In genomic region chr15:100285641-100286295, GRCh38 we compare ENCODE assay signal across 16 cellular contexts. TPM values are rescaled to one million over a fixed set of nuclear protein-coding genes. Genes with fewer than 3 reads are reported as not detected.
DNase-seq lines count a peak whose midpoint lies in the region; ATAC-seq and TF ChIP-seq lines count a peak whose summit lies in the region.
"Had no signal": no experiment of that assay in that cellular context is flagged by ENCODE, and none has a peak within 500 bp of the region (broad histone marks: within the 10 kb centered on the region; RNA-seq: fewer than 3 reads in every experiment).

No MANE protein-coding gene starts in this region.

- H3T11ph ChIP-seq in H9 (ENCODE audit: low read length) = no peak overlapping the region

- TF ChIP-seq CTCF in DND-41 (IDR thresholded peaks at IDR 0.05; ENCODE audit: borderline replicate concordance, extremely low read depth, low read length, poor library complexity, severe bottlenecking) (no peak), H9 (conservative IDR thresholded peaks at IDR 0.05) (no peak), esophagus muscularis mucosa (IDR thresholded peaks at IDR 0.05) (no peak), suprapubic skin (IDR thresholded peaks at IDR 0.05) (no peak)

- WGBS in H9 (ENCODE audit: extremely low coverage, insufficient read length, low lambda C conversion rate) = no CpG with 5 or more reads among the region's 15 CpGs
- 95% methylated on average over 15 of the region's 15 CpGs for WGBS in esophagus muscularis mucosa
- no CpG with 5 or more reads among the region's 15 CpGs for WGBS in neuronal stem cell (ENCODE audit: extremely low coverage in 2 of 2, insufficient read length in 2 of 2, insufficient replicate concordance in 1 of 2), 2 donors
- 94% methylated on average over 14 of the region's 15 CpGs for WGBS in suprapubic skin

- no peak overlapping the region for H3K4me3 ChIP-seq in DND-41 (ENCODE audit: low read depth in 1 of 2, low read length in 2 of 2)
- no peak overlapping the region for H3K4me3 ChIP-seq in esophagus muscularis mucosa
- H3K4me3 ChIP-seq in neuronal stem cell (ENCODE audit: low read length in 2 of 2) = peak overlapping the region in 1 of 2 donors; percentile 20
- no peak overlapping the region for H3K4me3 ChIP-seq in suprapubic skin
- H3K4me3 ChIP-seq: A549 had no signal

- TF ChIP-seq POLR2A in esophagus muscularis mucosa (IDR thresholded peaks at IDR 0.05; ENCODE audit: low read depth) = no peak
- TF ChIP-seq POLR2A in suprapubic skin (IDR thresholded peaks at IDR 0.05) = no peak

- H3K23ac ChIP-seq in H9 (ENCODE audit: insufficient read length, low read depth, low read length) = no peak overlapping the region
- peak overlapping the region; percentile 94 for H3K23ac ChIP-seq in neuronal stem cell (ENCODE audit: low read depth, low read length, poor library complexity)

- H3K4me3 Mint-ChIP-seq in H9 = no peak overlapping the region
- H3K4me3 Mint-ChIP-seq: CD4-positive, alpha-beta memory T cell had no signal

- H3K36me3 Mint-ChIP-seq in H9 (ENCODE audit: insufficient read depth in 1 of 3, low read depth in 3 of 3) = peaks cover 0 to 3% (median 0%) of the 10 kb centered on the region in 3 experiments; a peak in 1 of 7 replicates

- H3K27ac ChIP-seq in DND-41 (ENCODE audit: low read length) (peak overlapping the region; percentile 25; the same call in 1 of the 2 replicates), H9 (ENCODE audit: insufficient read length, low read depth, low read length) (no peak overlapping the region), esophagus muscularis mucosa (replicated peaks in 1 of 4) (peak overlapping the region in 1 of 4 donors; percentile 46), neuronal stem cell (replicated peaks; ENCODE audit: low read length) (no peak overlapping the region), suprapubic skin (no peak overlapping the region)
- H3K27ac ChIP-seq: A549, C4-2B had no signal

- peaks cover under 1 to 4% of the 10 kb centered on the region in 2 experiments; a peak in 3 of 4 replicates for H3K4me1 Mint-ChIP-seq in H9

- H3K4me2 ChIP-seq in DND-41 (ENCODE audit: insufficient read depth, low read length) (no peak overlapping the region), H9 (ENCODE audit: insufficient read depth, insufficient read length, low read length) (no peak overlapping the region), neuronal stem cell (ENCODE audit: insufficient read depth, low read length, poor library complexity, severe bottlenecking) (no peak overlapping the region)
- H3K4me2 ChIP-seq: A549 had no signal

- no peak overlapping the region for H2BK120ac ChIP-seq in H9 (ENCODE audit: low read depth, low read length, poor library complexity, severe bottlenecking)
- no peak overlapping the region for H2BK120ac ChIP-seq in neuronal stem cell (ENCODE audit: low read depth, low read length)

- no peak overlapping the region for H3K18ac ChIP-seq in H9 (ENCODE audit: insufficient read length, low read depth, low read length)
- H3K18ac ChIP-seq in neuronal stem cell (ENCODE audit: low read length) = no peak overlapping the region

- H4K91ac ChIP-seq in H9 (ENCODE audit: insufficient read length, low read depth, low read length) (no peak overlapping the region), neuronal stem cell (ENCODE audit: low read depth, low read length, poor library complexity) (peak overlapping the region; percentile 46)

- peaks cover 100% of the 10 kb centered on the region for H3K79me2 ChIP-seq in DND-41 (ENCODE audit: insufficient read depth, low read length)
- no peaks in the 10 kb centered on the region for H3K79me2 ChIP-seq in H9 (ENCODE audit: insufficient read depth, low read length)

- H3K4me1 ChIP-seq in DND-41 (ENCODE audit: insufficient read depth, low read length) (peaks cover 7% of the 10 kb centered on the region), H9 (ENCODE audit: insufficient read depth, low read length) (no peaks in the 10 kb centered on the region), esophagus muscularis mucosa (peaks cover 0 to 27% (median 24%) of the 10 kb centered on the region in 4 donors), neuronal stem cell (ENCODE audit: control insufficient read depth in 2 of 2, insufficient read depth in 1 of 2, low read depth in 1 of 2, low read length in 2 of 2) (no peaks in the 10 kb centered on the region), suprapubic skin (no peaks in the 10 kb centered on the region)
- H3K4me1 ChIP-seq: A549, BE2C had no signal

- DNase-seq in DND-41 = no peak
- DNase-seq in H9 = no peak
- peak; percentile 57 for DNase-seq in esophagus muscularis mucosa (ENCODE audit: extremely low spot score)
- DNase-seq in neuronal stem cell (ENCODE audit: low spot score) = no peak
- no peak for DNase-seq in NCI-H446 (lab: John Stamatoyannopoulos, UW)
- no peak for DNase-seq in suprapubic skin (ENCODE audit: low spot score in 2 of 2)
- no peak for DNase-seq in SIG-M5 (lab: John Stamatoyannopoulos, UW)
- DNase-seq: BE2C; CD4-positive, alpha-beta memory T cell; DMS153; DMS79 treated with DMSO at 0.1 percent for 48 hours; GDM1 had no signal

- no peak overlapping the region for H2BK5ac ChIP-seq in H9 (ENCODE audit: insufficient read length, low read length)
- H2BK5ac ChIP-seq in neuronal stem cell (ENCODE audit: low read length) = peak overlapping the region; percentile 45

- H3K27me3 ChIP-seq in DND-41 (ENCODE audit: insufficient read depth, low read length, poor library complexity) (no peaks in the 10 kb centered on the region), H9 (ENCODE audit: insufficient read depth, low read length) (no peaks in the 10 kb centered on the region), esophagus muscularis mucosa (no peaks in the 10 kb centered on the region), neuronal stem cell (ENCODE audit: control insufficient read depth in 3 of 3, insufficient read depth in 3 of 3, low read depth in 1 of 3, low read length in 3 of 3) (peaks cover 0 to 3% (median 0%) of the 10 kb centered on the region in 3 experiments), suprapubic skin (no peaks in the 10 kb centered on the region)
- H3K27me3 ChIP-seq: BE2C had no signal

- H2AFZ ChIP-seq in DND-41 (ENCODE audit: low read depth, low read length) (no peak overlapping the region), H9 (ENCODE audit: low read length) (no peak overlapping the region), neuronal stem cell (ENCODE audit: low read length) (no peak overlapping the region)

- H2BK12ac ChIP-seq in H9 (ENCODE audit: insufficient read length, low read depth, low read length) (no peak overlapping the region), neuronal stem cell (ENCODE audit: low read length) (peak overlapping the region; percentile 33)

- H2AK5ac ChIP-seq in H9 (ENCODE audit: insufficient read length, low read length) (no peak overlapping the region), neuronal stem cell (ENCODE audit: low read depth, low read length) (peak overlapping the region; percentile 85)

- peaks cover 0 to 2% of the 10 kb centered on the region in 2 experiments; a peak in 1 of 5 replicates for H3K9me3 Mint-ChIP-seq in H9

- no peaks in the 10 kb centered on the region for H3K9me3 ChIP-seq in DND-41 (ENCODE audit: insufficient read depth, low read length, severe bottlenecking)
- no peaks in the 10 kb centered on the region for H3K9me3 ChIP-seq in H9 (ENCODE audit: control insufficient read depth, low read depth, low read length)
- H3K9me3 ChIP-seq in esophagus muscularis mucosa = no peaks in the 10 kb centered on the region
- peaks cover 0 to 2% of the 10 kb centered on the region in 2 donors for H3K9me3 ChIP-seq in neuronal stem cell (replicated peaks in 1 of 2; ENCODE audit: control insufficient read depth in 2 of 2, insufficient read depth in 1 of 2, low read depth in 1 of 2, low read length in 2 of 2)
- no peaks in the 10 kb centered on the region for H3K9me3 ChIP-seq in suprapubic skin
- H3K9me3 ChIP-seq: A549, BE2C had no signal

- peak overlapping the region; percentile 16; the same call in 1 of the 2 replicates for H3K14ac ChIP-seq in H9 (ENCODE audit: insufficient read depth, low read length)
- peak overlapping the region; percentile 63 for H3K14ac ChIP-seq in neuronal stem cell (ENCODE audit: low read length)

- H3K79me1 ChIP-seq in H9 (ENCODE audit: insufficient read depth, low read depth, low read length, poor library complexity, severe bottlenecking) (no peaks in the 10 kb centered on the region), neuronal stem cell (ENCODE audit: low read depth, low read length) (peaks cover 2% of the 10 kb centered on the region)

- no peak overlapping the region for H4K5ac ChIP-seq in H9 (ENCODE audit: insufficient read length, low read depth, low read length)

- H3K9ac ChIP-seq in DND-41 (ENCODE audit: low read depth, low read length) = no peak overlapping the region
- no peak overlapping the region for H3K9ac ChIP-seq in H9 (ENCODE audit: extremely low read depth, insufficient read length, low read length)
- no peak overlapping the region for H3K9ac ChIP-seq in neuronal stem cell (ENCODE audit: low read depth, low read length, poor library complexity)

- no peak overlapping the region for H3K4ac ChIP-seq in H9 (ENCODE audit: low read depth, low read length)
- H3K4ac ChIP-seq in neuronal stem cell (ENCODE audit: low read length) = no peak overlapping the region

- peaks cover 19% of the 10 kb centered on the region for H4K20me1 ChIP-seq in DND-41 (ENCODE audit: insufficient read depth, low read length)
- H4K20me1 ChIP-seq in H9 (ENCODE audit: control insufficient read depth, insufficient read depth, insufficient read length) = no peaks in the 10 kb centered on the region

- H2BK20ac ChIP-seq in H9 (ENCODE audit: low read depth, low read length, poor library complexity, severe bottlenecking) = no peak overlapping the region

- peak overlapping the region in 1 of 3 experiments; percentile 23; a peak in 3 of 7 replicates for H3K27ac Mint-ChIP-seq in H9

- no peak for TF ChIP-seq EP300 in esophagus muscularis mucosa (IDR thresholded peaks at IDR 0.05)
- TF ChIP-seq EP300 in suprapubic skin (IDR thresholded peaks at IDR 0.05) = no peak

- intact Hi-C loops in esophagus muscularis mucosa (cut with DNase I) = no loop called here

- H4K8ac ChIP-seq in H9 (replicated peaks; ENCODE audit: insufficient read length, low read depth, low read length) (no peak overlapping the region), neuronal stem cell (ENCODE audit: low read depth, low read length) (no peak overlapping the region)

- H3K27me3 Mint-ChIP-seq in H9 (ENCODE audit: low read depth) = no peaks in the 10 kb centered on the region
- H3K27me3 Mint-ChIP-seq: CD4-positive, alpha-beta memory T cell had no signal

- H3K36me3 ChIP-seq in DND-41 (ENCODE audit: insufficient read depth, low read length) (peaks cover 62% of the 10 kb centered on the region), esophagus muscularis mucosa (no peaks in the 10 kb centered on the region), neuronal stem cell (replicated peaks in 1 of 2; ENCODE audit: control insufficient read depth in 2 of 2, insufficient read depth in 2 of 2, low read length in 2 of 2) (no peaks in the 10 kb centered on the region), suprapubic skin (no peaks in the 10 kb centered on the region)
- H3K36me3 ChIP-seq: BE2C had no signal

- H2BK15ac ChIP-seq in H9 (ENCODE audit: low read depth, low read length) = no peak overlapping the region
- peak overlapping the region; percentile 26 for H2BK15ac ChIP-seq in neuronal stem cell (ENCODE audit: low read length)

- H3K23me2 ChIP-seq in H9 (ENCODE audit: insufficient read length, low read depth, low read length, poor library complexity, severe bottlenecking) = no peaks in the 10 kb centered on the region

- ATAC-seq in DND-41 (ENCODE audit: insufficient read depth, low read depth) = no peak
- no peak for ATAC-seq in HG03439 (IDR thresholded peaks at IDR 0.05; ENCODE audit: unreplicated experiment)
- ATAC-seq: A549, HCT116 had no signal

- no peak overlapping the region for H3K56ac ChIP-seq in H9 (ENCODE audit: insufficient read length, low read depth, low read length)

RNA-seq across cellular contexts. Expression of gene ADAMTS17, which starts 56.0 kb away (rescaled TPM):
- 2.6 and 2.9 TPM in 2 replicates for total RNA-seq in H9 (2021)
- total RNA-seq in esophagus muscularis mucosa = 10 to 100 TPM in 1 of 4 donors, 1 to 10 TPM in 3; 5.3 to 12.0 (median 6.6) TPM
- polyA plus RNA-seq in neuronal stem cell (2013, experiment 1 of 2) = 0.08 TPM
- polyA plus RNA-seq in neuronal stem cell (2013, experiment 2 of 2) = 0.08 TPM
- total RNA-seq in suprapubic skin = 10 to 100 TPM in 1 of 4 donors, 1 to 10 TPM in 3; 4.2 to 12.3 (median 6.3) TPM
